Comparison of ENCODE assay signal across 34 cellular contexts in genomic region chr11:5473921-5474320, GRCh38. TPM values are rescaled to one million over a fixed set of nuclear protein-coding genes. Genes with fewer than 3 reads are reported as not detected.
"Had no signal": no experiment of that assay in that cellular context is flagged by ENCODE, and none has a peak within 500 bp of the region (broad histone marks: within the 10 kb centered on the region; RNA-seq: fewer than 3 reads in every experiment).

No MANE protein-coding gene starts in this region.

- H3K27ac ChIP-seq: neural progenitor cell, ovary, parathyroid adenoma, psoas muscle, skin epidermis, spleen, suprapubic skin, testis, tibial artery, transverse colon, upper lobe of right lung, uterus had no signal

- H3K79me2 ChIP-seq: parathyroid adenoma had no signal

- H3K4me2 ChIP-seq: neural progenitor cell, smooth muscle cell had no signal

- H3K9ac ChIP-seq: neural progenitor cell, parathyroid adenoma had no signal

- DNase-seq: natural killer cell; occipital lobe; ovary; posterior cingulate gyrus; psoas muscle; right cardiac atrium; spleen; stimulated activated CD4-positive, alpha-beta T cell treated with anti-CD3 and anti-CD28 coated beads, Interleukin-12 subunit alpha, Interleukin-12 subunit beta, amount 100 ng/mL, for 4 hours; stimulated activated CD4-positive, alpha-beta T cell treated with anti-CD3 and anti-CD28 coated beads, Interleukin-1b, Interleukin-23, amount 100 ng/mL, for 48 hours; stimulated activated CD4-positive, alpha-beta T cell treated with anti-CD3 and anti-CD28 coated beads, Interleukin-4, amount 100 ng/mL, for 1 hour; stimulated activated CD4-positive, alpha-beta T cell treated with anti-CD3 and anti-CD28 coated beads, Interleukin-4, amount 100 ng/mL, for 4 hours; stimulated activated CD8-positive, alpha-beta memory T cell treated with anti-CD3 and anti-CD28 coated beads, Interleukin-4, amount 100 ng/mL, for 48 hours; stimulated activated naive CD4-positive, alpha-beta T cell; stimulated activated naive CD8-positive, alpha-beta T cell treated with anti-CD3 and anti-CD28 coated beads, Interleukin-15, amount 100 ng/mL, for 72 hours; stimulated activated naive CD8-positive, alpha-beta T cell treated with anti-CD3 and anti-CD28 coated beads, Interleukin-15, Interleukin-2, amounts not matched to agents 100 U/mL and 50 U/mL, for 24 hours; substantia nigra; testis; tibial artery; transverse colon; upper lobe of right lung; uterus had no signal

- H3K27me3 ChIP-seq: neural progenitor cell, ovary, suprapubic skin, testis, tibial artery, transverse colon, upper lobe of right lung, uterus had no signal

- H3K9me3 ChIP-seq: ovary, psoas muscle, spleen, suprapubic skin, testis, tibial artery, transverse colon, upper lobe of right lung, uterus had no signal

- H3K36me3 ChIP-seq: neural progenitor cell, ovary, spleen, suprapubic skin, tibial artery, transverse colon, upper lobe of right lung, uterus had no signal

- H3K4me3 ChIP-seq: neural progenitor cell, ovary, psoas muscle, skin epidermis, smooth muscle cell, spleen, suprapubic skin, testis, tibial artery, transverse colon, upper lobe of right lung, uterus had no signal

- H3K4me1 ChIP-seq: neural progenitor cell, parathyroid adenoma, psoas muscle, spleen, suprapubic skin, testis, tibial artery, transverse colon, upper lobe of right lung, uterus had no signal

- H2AFZ ChIP-seq: neural progenitor cell, parathyroid adenoma had no signal

- ATAC-seq: natural killer cell; psoas muscle; right cardiac atrium; sciatic nerve; stimulated activated memory B cell treated with anti-CD40 and anti-IgM and Interleukin-4, amounts not matched to agents 10 μg/mL and 1 μg/mL and 100 μg/mL, for 72 hours; stimulated activated naive CD8-positive, alpha-beta T cell treated with anti-CD3 and anti-CD28 coated beads, Interleukin-15, amount 100 ng/mL, for 72 hours; stimulated activated naive CD8-positive, alpha-beta T cell treated with anti-CD3 and anti-CD28 coated beads, Interleukin-15, Interleukin-2, amounts not matched to agents 100 U/mL and 50 U/mL, for 24 hours; upper lobe of right lung had no signal

RNA-seq across cellular contexts. Expression of gene OR52D1, which starts 14.6 kb away (rescaled TPM):
- total RNA-seq: natural killer cell, occipital lobe, osteoblast, ovary, progenitor cell of endocrine pancreas, psoas muscle, right cardiac atrium, sciatic nerve, smooth muscle cell, spleen, suprapubic skin, testis, transverse colon, upper lobe of right lung, urinary bladder, uterus had no signal
- polyA plus RNA-seq: neural cell, ovary, psoas muscle, right cardiac atrium, smooth muscle cell, spleen, thymus, urinary bladder had no signal

RNA-seq across cellular contexts. Expression of gene OR51I2, which starts 24.8 kb away (rescaled TPM):
- total RNA-seq: natural killer cell, occipital lobe, osteoblast, ovary, progenitor cell of endocrine pancreas, psoas muscle, renal cortical epithelial cell, right cardiac atrium, sciatic nerve, smooth muscle cell, spleen, suprapubic skin, testis, transverse colon, upper lobe of right lung, urinary bladder, uterus had no signal
- polyA plus RNA-seq: neural cell, ovary, psoas muscle, right cardiac atrium, smooth muscle cell, spleen, thymus, urinary bladder had no signal

RNA-seq across cellular contexts. Expression of gene OR51I1, which starts 32.6 kb away (rescaled TPM):
- total RNA-seq: natural killer cell, occipital lobe, progenitor cell of endocrine pancreas, psoas muscle, right cardiac atrium, sciatic nerve, smooth muscle cell, suprapubic skin, transverse colon, upper lobe of right lung had no signal
- polyA plus RNA-seq: neural cell, ovary, psoas muscle, right cardiac atrium, smooth muscle cell, spleen, thymus, urinary bladder had no signal

RNA-seq across cellular contexts. Expression of gene UBQLN3, which starts 35.8 kb away (rescaled TPM):
- total RNA-seq: occipital lobe, progenitor cell of endocrine pancreas, psoas muscle had no signal
- polyA plus RNA-seq: neural cell, ovary, psoas muscle, smooth muscle cell, spleen, urinary bladder had no signal

RNA-seq across cellular contexts. Expression of gene UBQLNL, which starts 42.6 kb away (rescaled TPM):
- total RNA-seq: occipital lobe, psoas muscle had no signal
- polyA plus RNA-seq: neural cell, smooth muscle cell had no signal
